In genomic region chr16:24111903-24112302, GRCh38 we compare ENCODE assay signal across 29 cellular contexts.
"Had no signal": no experiment of that assay in that cellular context is flagged by ENCODE, and none has a peak within 500 bp of the region (broad histone marks: within the 10 kb centered on the region; RNA-seq: fewer than 3 reads in every experiment).

No MANE protein-coding gene starts in this region.

- H3K9me3 Mint-ChIP-seq: activated CD8-positive, alpha-beta T cell treated with anti-CD3 and anti-CD28 coated beads for 36 hours; activated naive CD4-positive, alpha-beta T cell treated with anti-CD3 and anti-CD28 coated beads, Interleukin-2, amount 50 U/mL, for 72 hours; activated naive CD8-positive, alpha-beta T cell treated with anti-CD3 and anti-CD28 coated beads, Interleukin-2, amount 10 ng/mL, durations not matched to agents 7 days and 5 days; activated T-cell treated with anti-CD3 and anti-CD28 coated beads, Interleukin-2, amount 50 U/mL, for 72 hours; T-helper 2 cell treated with Interferon-gamma antibody and Interleukin-4, amounts not matched to agents 5 μg/mL and 100 μg/mL, for 36 hours had no signal

- H3K4me3 Mint-ChIP-seq: activated CD8-positive, alpha-beta memory T cell treated with anti-CD3 and anti-CD28 coated beads, Interleukin-2, amount 10 ng/mL, durations not matched to agents 7 days and 5 days; activated CD8-positive, alpha-beta T cell treated with anti-CD3 and anti-CD28 coated beads for 36 hours; activated naive CD4-positive, alpha-beta T cell treated with anti-CD3 and anti-CD28 coated beads, Interleukin-2, amount 10 ng/mL, durations not matched to agents 7 days and 5 days; activated naive CD8-positive, alpha-beta T cell treated with anti-CD3 and anti-CD28 coated beads, Interleukin-2, amount 10 ng/mL, durations not matched to agents 7 days and 5 days; activated T-cell treated with anti-CD3 and anti-CD28 coated beads, Interleukin-2, amount 50 U/mL, for 72 hours; brain; endodermal cell; T-helper 17 cell; T-helper 2 cell treated with Interferon-gamma antibody and Interleukin-4, amounts not matched to agents 5 μg/mL and 100 μg/mL, for 36 hours had no signal

- DNase-seq: activated CD4-positive, alpha-beta T cell treated with anti-CD3 and anti-CD28 coated beads for 4 hours; activated CD4-positive, alpha-beta T cell treated with anti-CD3 and anti-CD28 coated beads, Interleukin-2, amount 50 U/mL, for 1 hour; activated CD4-positive, alpha-beta T cell treated with anti-CD3 and anti-CD28 coated beads, Interleukin-2, amount 50 U/mL, for 48 hours; activated CD4-positive, CD25-positive, alpha-beta regulatory T cell; activated CD4-positive, CD25-positive, alpha-beta regulatory T cell treated with anti-CD3 and anti-CD28 coated beads, Interleukin-2, amount 50 U/mL, for 72 hours; activated CD8-positive, alpha-beta memory T cell treated with anti-CD3 and anti-CD28 coated beads, Interleukin-2, amount 10 ng/mL, durations not matched to agents 7 days and 5 days; activated CD8-positive, alpha-beta memory T cell treated with anti-CD3 and anti-CD28 coated beads, Interleukin-2, amount 50 U/mL, for 4 hours; activated CD8-positive, alpha-beta T cell treated with anti-CD3 and anti-CD28 coated beads for 36 hours; activated gamma-delta T cell; activated naive CD4-positive, alpha-beta T cell; activated naive CD4-positive, alpha-beta T cell treated with anti-CD3 and anti-CD28 coated beads, Interleukin-2, amount 10 ng/mL, durations not matched to agents 7 days and 5 days; activated naive CD8-positive, alpha-beta T cell treated with anti-CD3 and anti-CD28 coated beads, Interleukin-2, amount 10 ng/mL, durations not matched to agents 7 days and 5 days; activated T-cell treated with anti-CD3 and anti-CD28 coated beads, Interleukin-2, amount 50 U/mL, for 1 hour; activated T-cell treated with anti-CD3 and anti-CD28 coated beads, Interleukin-2, amount 50 U/mL, for 72 hours; central memory CD4-positive, alpha-beta T cell; cerebellar nuclear complex; colonic mucosa; effector CD8-positive, alpha-beta T cell; endodermal cell; foreskin keratinocyte; gastrocnemius medialis; glutamatergic neuron; T-helper 1 cell; T-helper 17 cell; T1000 had no signal

- H3K36me3 Mint-ChIP-seq: brain had no signal

- H3K4me1 Mint-ChIP-seq: activated CD8-positive, alpha-beta memory T cell treated with anti-CD3 and anti-CD28 coated beads, Interleukin-2, amount 10 ng/mL, durations not matched to agents 7 days and 5 days; activated naive CD4-positive, alpha-beta T cell treated with anti-CD3 and anti-CD28 coated beads, Interleukin-2, amount 10 ng/mL, durations not matched to agents 7 days and 5 days had no signal

- H3K27me3 Mint-ChIP-seq: activated CD8-positive, alpha-beta memory T cell treated with anti-CD3 and anti-CD28 coated beads, Interleukin-2, amount 10 ng/mL, durations not matched to agents 7 days and 5 days; activated CD8-positive, alpha-beta T cell treated with anti-CD3 and anti-CD28 coated beads for 36 hours; activated naive CD4-positive, alpha-beta T cell treated with anti-CD3 and anti-CD28 coated beads, Interleukin-2, amount 10 ng/mL, durations not matched to agents 7 days and 5 days; activated naive CD8-positive, alpha-beta T cell treated with anti-CD3 and anti-CD28 coated beads, Interleukin-2, amount 10 ng/mL, durations not matched to agents 7 days and 5 days; brain; T-helper 17 cell had no signal

- H3K27ac Mint-ChIP-seq: activated CD8-positive, alpha-beta memory T cell treated with anti-CD3 and anti-CD28 coated beads, Interleukin-2, amount 10 ng/mL, durations not matched to agents 7 days and 5 days; activated CD8-positive, alpha-beta T cell treated with anti-CD3 and anti-CD28 coated beads for 36 hours; activated naive CD8-positive, alpha-beta T cell treated with anti-CD3 and anti-CD28 coated beads, Interleukin-2, amount 10 ng/mL, durations not matched to agents 7 days and 5 days; activated T-cell treated with anti-CD3 and anti-CD28 coated beads, Interleukin-2, amount 50 U/mL, for 72 hours; brain; endodermal cell; T-helper 17 cell; T-helper 2 cell treated with Interferon-gamma antibody and Interleukin-4, amounts not matched to agents 5 μg/mL and 100 μg/mL, for 36 hours had no signal

- ATAC-seq: activated CD8-positive, alpha-beta memory T cell treated with anti-CD3 and anti-CD28 coated beads, Interleukin-2, amount 10 ng/mL, durations not matched to agents 7 days and 5 days; activated CD8-positive, alpha-beta T cell treated with anti-CD3 and anti-CD28 coated beads for 36 hours; activated naive CD4-positive, alpha-beta T cell treated with anti-CD3 and anti-CD28 coated beads, Interleukin-2, amount 50 U/mL, for 72 hours; activated T-cell treated with anti-CD3 and anti-CD28 coated beads, Interleukin-2, amount 50 U/mL, for 72 hours; esophagus mucosa; foreskin keratinocyte; gastrocnemius medialis; T-helper 17 cell had no signal
